8 cellular contexts compared by ENCODE assay signal in genomic region chr15:36501063-36501678, GRCh38.
DNase-seq lines count a peak whose midpoint lies in the region; ATAC-seq, FAIRE-seq and TF ChIP-seq lines count a peak whose summit lies in the region.

No MANE protein-coding gene starts in this region.

- no peaks in the 10 kb centered on the region for H3K27me3 ChIP-seq in GM06990 (replicated peaks; ENCODE audit: control insufficient read depth, insufficient read depth, low read length)
- H3K27me3 ChIP-seq in GM23338 (ENCODE audit: insufficient read depth) = no peaks in the 10 kb centered on the region
- H3K27me3 ChIP-seq in H1 (replicated peaks in 1 of 4; ENCODE audit: control insufficient read depth in 3 of 4, extremely low read depth in 1 of 4, insufficient read depth in 3 of 4, low read length in 3 of 4) = no peaks in the 10 kb centered on the region

- no peak for TF ChIP-seq POLR2A in H1 (IDR thresholded peaks at IDR 0.05; ENCODE audit: control extremely low read depth in 1 of 2, low read depth in 2 of 2, low read length in 2 of 2)

- H2AFZ ChIP-seq in GM23338 (no peak overlapping the region), H1 (ENCODE audit: low read length) (no peak overlapping the region)

- no peak overlapping the region for H3K14ac ChIP-seq in H1 (ENCODE audit: insufficient read length)

- H3K4me1 ChIP-seq in GM23338 (ENCODE audit: insufficient read depth) (no peaks in the 10 kb centered on the region), H1 (replicated peaks in 1 of 4; ENCODE audit: control insufficient read depth in 3 of 4, insufficient read depth in 4 of 4, low read length in 3 of 4) (peaks cover 0 to 2% (median 0%) of the 10 kb centered on the region in 4 experiments; a peak in 1 of 7 replicates)

- H3K9me3 Mint-ChIP-seq in GM23338 = no peaks in the 10 kb centered on the region

- no peaks in the 10 kb centered on the region for H3K9me2 ChIP-seq in GM23338 (ENCODE audit: insufficient read depth)

- H3K79me2 ChIP-seq in GM23338 (replicated peaks; ENCODE audit: insufficient read depth) (no peaks in the 10 kb centered on the region), H1 (ENCODE audit: control insufficient read depth in 1 of 2, insufficient read depth in 2 of 2, low read length in 2 of 2) (no peaks in the 10 kb centered on the region)

- FAIRE-seq in H1 (lab: Jason Lieb, UNC) = peak; percentile 88

- H3K4ac ChIP-seq in H1 (replicated peaks; ENCODE audit: insufficient read length, low read depth, low read length) = no peak overlapping the region

- no peak overlapping the region for H4K91ac ChIP-seq in H1 (replicated peaks; ENCODE audit: insufficient read length, low read length)

- peaks cover 1% of the 10 kb centered on the region for H3K27me3 Mint-ChIP-seq in GM23338 (ENCODE audit: insufficient read depth, low read depth, poor library complexity)

- no peak overlapping the region for H3K18ac ChIP-seq in H1 (ENCODE audit: extremely low read depth, low read length)

- no peaks in the 10 kb centered on the region for H3K23me2 ChIP-seq in H1 (ENCODE audit: low read depth, low read length)

- ATAC-seq in GM23338 = peak; percentile 98

- no peak overlapping the region for H2BK5ac ChIP-seq in H1 (ENCODE audit: low read depth, low read length)

- H4K20me1 ChIP-seq in GM23338 (replicated peaks; ENCODE audit: insufficient read depth) (no peaks in the 10 kb centered on the region), H1 (replicated peaks in 1 of 2; ENCODE audit: control insufficient read depth in 1 of 2, insufficient read depth in 2 of 2, low read length in 2 of 2) (no peaks in the 10 kb centered on the region)

- no peak overlapping the region for H3K9ac ChIP-seq in H1 (replicated peaks in 1 of 4; ENCODE audit: extremely low read depth in 1 of 4, low read depth in 3 of 4, low read length in 3 of 4)

- H2AK5ac ChIP-seq in H1 (ENCODE audit: low read depth, low read length) = no peak overlapping the region

- TF ChIP-seq RAD21 in H1 (IDR thresholded peaks at IDR 0.05 in 1 of 2, conservative IDR thresholded peaks at IDR 0.05 in 1 of 2; ENCODE audit: low read depth in 2 of 2, low read length in 2 of 2) = peak; percentile 98 to 99

- H3K36me3 ChIP-seq in GM06990 (ENCODE audit: control insufficient read depth, insufficient read depth, low read length) (no peaks in the 10 kb centered on the region), GM23338 (ENCODE audit: insufficient read depth) (no peaks in the 10 kb centered on the region), H1 (ENCODE audit: control insufficient read depth in 2 of 4, insufficient read depth in 4 of 4, low read length in 3 of 4) (no peaks in the 10 kb centered on the region)

- H3K79me1 ChIP-seq in H1 (ENCODE audit: low read depth, low read length) = no peaks in the 10 kb centered on the region

- H3K56ac ChIP-seq in H1 (replicated peaks; ENCODE audit: insufficient read length, low read depth, low read length) = no peak overlapping the region

- H4K5ac ChIP-seq in H1 (ENCODE audit: insufficient read length, low read depth, low read length) = no peak overlapping the region

- no peaks in the 10 kb centered on the region for H3K9me3 ChIP-seq in H1 (ENCODE audit: insufficient read depth in 2 of 2, low read depth in 1 of 2, low read length in 1 of 2)

- H4K8ac ChIP-seq in H1 (ENCODE audit: extremely low read depth, insufficient read depth, low read length) = no peak overlapping the region

- 61% methylated on average over 5 of the region's 5 CpGs; no CpG with 5 or more reads in 1 of the 2 experiments for WGBS in H1 (ENCODE audit: extremely low coverage in 1 of 2, insufficient coverage in 1 of 2, insufficient read length in 1 of 2, insufficient replicate concordance in 2 of 2, low coverage in 1 of 2, low lambda C conversion rate in 2 of 2, missing lambda C conversion rate in 1 of 2), 2 experiments

- CTCF ChIA-PET in H1 (lab: Charles Lee; ENCODE audit: partially characterized antibody) = interaction anchor here (0.6 to 2.9 kb wide), 28 partner anchors 9 to 1256 kb away, joined by 3 to 11 read pairs (median 3); no protein-coding TSS in a partner anchor

- no peak overlapping the region for H3K4me3 Mint-ChIP-seq in GM23338

- H3K4me2 ChIP-seq in GM23338 = no peak overlapping the region
- no peak overlapping the region for H3K4me2 ChIP-seq in H1 (ENCODE audit: insufficient read depth in 1 of 2, low read depth in 2 of 2, low read length in 2 of 2)

- DNase-seq in GM06990 (ENCODE audit: extremely low read depth, insufficient read length) (no peak), GM23338 (ENCODE audit: low spot score) (peak; percentile 92), M059J (ENCODE audit: low read depth) (peak; percentile 84), RKO (ENCODE audit: low spot score) (peak; percentile 81), H1 (ENCODE audit: low read depth in 1 of 2, low spot score in 2 of 2) (no peak), lung microvascular endothelial cell (ENCODE audit: low read depth in 2 of 2) (peak; percentile 78 to 83)
- DNase-seq in stimulated activated CD4-positive, alpha-beta T cell treated with anti-CD3 and anti-CD28 coated beads, Interleukin-12 subunit alpha, Interleukin-12 subunit beta, amount 100 ng/mL, for 4 hours = no peak
- no peak for DNase-seq in activated naive CD4-positive, alpha-beta T cell treated with anti-CD3 and anti-CD28 coated beads, Interleukin-2, amount 50 U/mL, for 16 hours

- no peak overlapping the region for H2BK15ac ChIP-seq in H1 (ENCODE audit: low read length)

- H2BK20ac ChIP-seq in H1 (ENCODE audit: low read length) = no peak overlapping the region

- peaks cover 14% of the 10 kb centered on the region for H3K4me1 Mint-ChIP-seq in GM23338

- H3K23ac ChIP-seq in H1 (ENCODE audit: insufficient read length) = no peak overlapping the region

- no peaks in the 10 kb centered on the region for H3F3A ChIP-seq in GM23338 (replicated peaks; ENCODE audit: low read depth)

- 0 out of 3 replicates have a peak, but pooled peaks of 1 of the 2 experiments have one; percentile 27 for TF ChIP-seq EP300 in H1 (IDR thresholded peaks at IDR 0.05; ENCODE audit: borderline replicate concordance in 1 of 2, low read depth in 2 of 2, low read length in 2 of 2)

- TF ChIP-seq CTCF in GM06990 (IDR thresholded peaks at IDR 0.05; ENCODE audit: insufficient read depth, low read length, poor library complexity, severe bottlenecking) = peak; percentile 95
- TF ChIP-seq CTCF in GM23338 (conservative IDR thresholded peaks at IDR 0.05; ENCODE audit: low read depth in 2 of 2) = peak; percentile 94 to 95
- TF ChIP-seq CTCF in H1 (IDR thresholded peaks at IDR 0.05; ENCODE audit: control extremely low read depth in 1 of 3, insufficient read depth in 1 of 3, low read depth in 1 of 3, low read length in 3 of 3) = peak in 2 of 3 experiments; percentile 78 to 83; a peak in 3 of 4 replicates

- H3K27ac ChIP-seq in GM23338 (ENCODE audit: low read depth) (no peak overlapping the region), H1 (ENCODE audit: low read depth, low read length) (no peak overlapping the region)

- no peak overlapping the region for H2BK120ac ChIP-seq in H1 (replicated peaks; ENCODE audit: low read depth, low read length)

- POLR2A ChIA-PET in H1 (lab: Charles Lee; ENCODE audit: partially characterized antibody) = no interaction called here

- H2BK12ac ChIP-seq in H1 (ENCODE audit: low read depth, low read length) = no peak overlapping the region

- H3K27ac Mint-ChIP-seq in GM23338 = no peak overlapping the region

- H3K4me3 ChIP-seq in GM06990 (replicated peaks; ENCODE audit: low read depth, low read length) (no peak overlapping the region), GM23338 (no peak overlapping the region), H1 (ENCODE audit: extremely low read depth in 1 of 4, insufficient read depth in 2 of 4, low read depth in 3 of 4, low read length in 4 of 4) (no peak overlapping the region)

- no peaks in the 10 kb centered on the region for H3K36me3 Mint-ChIP-seq in GM23338 (ENCODE audit: low read depth)

TF ChIP-seq in GM23338, 12 proteins besides CTCF, POLR2A, EP300 and RAD21 (continues in another document):
- TF ChIP-seq ETS1 (IDR thresholded peaks at IDR 0.05) (no peak), ZNF114 (CRISPR knock-in tag; IDR thresholded peaks at IDR 0.05) (no peak), EZH2 (IDR thresholded peaks at IDR 0.05; ENCODE audit: low read depth, unreplicated experiment) (no peak)

TF ChIP-seq in H1, 55 proteins besides CTCF, POLR2A, EP300 and RAD21 (continues in another document):
- 0 out of 2 replicates have a peak, but pooled peaks have one; percentile 23 for TF ChIP-seq SP1 (IDR thresholded peaks at IDR 0.05; ENCODE audit: low read depth, low read length)
- TF ChIP-seq KDM5A (IDR thresholded peaks at IDR 0.05; ENCODE audit: low read length) = no peak

Comparison
In these comparisons a context has a peak if more than half of its experiments do, and no peak if none do; other contexts are left out.
1. DNase-seq: peak in GM23338 (single experiment), M059J (single experiment), RKO (single experiment) and lung microvascular endothelial cell (2 of 2); none in GM06990 (single experiment), H1 (0 of 2), stimulated activated CD4-positive, alpha-beta T cell treated with anti-CD3 and anti-CD28 coated beads, Interleukin-12 subunit alpha, Interleukin-12 subunit beta, amount 100 ng/mL, for 4 hours (single experiment) and activated naive CD4-positive, alpha-beta T cell treated with anti-CD3 and anti-CD28 coated beads, Interleukin-2, amount 50 U/mL, for 16 hours (single experiment).
2. Peak in every context shown above with its lines, with median percentiles within 50 percentile points of each other: CTCF ChIP-seq.